Comparison of ENCODE assay signal across 9 cellular contexts in the genomic region with DNA sequence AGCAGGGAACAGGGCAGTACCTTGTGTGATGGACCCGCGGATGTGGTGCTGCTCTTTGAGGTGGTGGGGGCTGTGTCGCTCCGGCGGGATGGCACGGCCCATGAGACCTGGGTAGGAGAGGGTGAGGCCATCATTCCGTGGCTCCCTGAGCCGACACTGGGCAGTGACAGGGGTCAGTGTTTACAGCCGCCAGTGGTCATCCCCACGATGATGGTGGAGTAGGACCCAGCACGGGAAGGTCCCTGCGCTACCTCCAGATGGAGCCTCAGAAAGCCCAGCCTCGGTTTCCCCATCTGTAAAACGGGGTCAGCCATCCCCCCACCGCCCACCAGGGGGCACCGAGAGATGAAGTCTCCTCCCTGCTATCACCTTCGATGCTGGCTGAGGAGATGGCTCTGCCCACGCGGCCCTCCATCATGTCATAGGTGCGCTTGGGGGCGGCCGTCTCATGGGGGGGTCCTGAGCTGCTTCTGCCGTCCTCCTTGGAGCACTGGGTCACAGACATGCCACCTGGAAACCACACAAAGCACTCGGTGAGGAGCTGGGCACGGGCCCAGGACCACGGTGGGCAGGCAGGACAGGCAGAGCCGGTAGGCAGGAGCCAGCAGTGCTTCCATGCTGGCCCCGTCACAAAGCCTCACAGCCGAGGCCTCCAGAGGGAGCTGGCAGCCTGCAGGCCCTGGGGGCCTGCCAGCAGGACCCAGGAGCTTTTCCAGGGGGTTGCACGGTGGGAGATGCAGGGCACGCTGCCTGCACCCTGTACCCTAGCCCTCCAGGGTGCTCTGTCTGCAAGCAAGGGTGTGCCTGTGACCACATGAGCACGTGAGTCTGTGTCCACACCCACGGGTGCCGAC. TPM values are rescaled to one million over a fixed set of nuclear protein-coding genes. Genes with fewer than 3 reads are reported as not detected.
DNase-seq lines count a peak whose midpoint lies in the region; ATAC-seq, FAIRE-seq and TF ChIP-seq lines count a peak whose summit lies in the region.
"Had no signal": no experiment of that assay in that cellular context is flagged by ENCODE, and none has a peak within 500 bp of the region (broad histone marks: within the 10 kb centered on the region; RNA-seq: fewer than 3 reads in every experiment).

No MANE protein-coding gene starts in this region.

- TF ChIP-seq EP300 in Ishikawa (IDR thresholded peaks at IDR 0.05; ENCODE audit: borderline replicate concordance), result no peak

- no peak overlapping the region for H3K4me3 ChIP-seq in AG04450 (ENCODE audit: low read depth, low read length)

- no peaks in the 10 kb centered on the region for H3K4me1 Mint-ChIP-seq in mesothelial cell of epicardium

- peak; percentile 56 for TF ChIP-seq CTCF in AG04450 (IDR thresholded peaks at IDR 0.05; ENCODE audit: low read depth, low read length)
- peak; percentile 69 for TF ChIP-seq CTCF in mesothelial cell of epicardium (IDR thresholded peaks at IDR 0.05; ENCODE audit: unreplicated experiment)

- no peak for ATAC-seq in HG02798 (IDR thresholded peaks at IDR 0.05; ENCODE audit: poor library complexity, unreplicated experiment)

- FAIRE-seq in RCC 7860 (lab: Jason Lieb, UNC), result no peak

- no peaks in the 10 kb centered on the region for H3K9me3 Mint-ChIP-seq in mesothelial cell of epicardium

- TF ChIP-seq RAD21 in Ishikawa (IDR thresholded peaks at IDR 0.05; ENCODE audit: low read depth), result peak; percentile 57

- no peaks in the 10 kb centered on the region for H3K27me3 Mint-ChIP-seq in mesothelial cell of epicardium (ENCODE audit: low read depth)

- CTCF ChIA-PET in AG04450 (lab: Charles Lee), result interaction anchor here (0.7 to 1.0 kb wide), 2 partner anchors 417 to 423 kb away, joined by 3 to 4 read pairs; no protein-coding TSS in a partner anchor

- no peak for DNase-seq in AG04450 (ENCODE audit: low read depth, low spot score)
- DNase-seq in activated naive CD4-positive, alpha-beta T cell treated with anti-CD3 and anti-CD28 coated beads, Interleukin-2, amount 50 U/mL, for 16 hours, result peak; percentile 39
- DNase-seq in mesothelial cell of epicardium (ENCODE audit: low spot score in 2 of 2, unreplicated experiment in 2 of 2), result no peak
- DNase-seq in H4 (ENCODE audit: low spot score), result no peak
- no peak for DNase-seq in SW 1271 (lab: John Stamatoyannopoulos, UW)
- no peak for DNase-seq in RCC 7860 (ENCODE audit: low spot score)
- DNase-seq: SIG-M5 had no signal

- H3K27ac ChIP-seq in AG04450 (ENCODE audit: low read depth, low read length), result no peak overlapping the region

- no peaks in the 10 kb centered on the region for H3K27me3 ChIP-seq in AG04450 (ENCODE audit: control insufficient read depth, insufficient read depth, low read length)

- H3K9me3 ChIP-seq in AG04450 (ENCODE audit: control insufficient read depth, insufficient read depth, low read length), result no peaks in the 10 kb centered on the region; the same call in 1 of the 2 replicates

- peaks cover 34% of the 10 kb centered on the region for H3K36me3 Mint-ChIP-seq in mesothelial cell of epicardium

- POLR2A ChIA-PET in AG04450 (lab: Yijun Ruan, JAX), result no interaction called here

- no peak overlapping the region for H3K4me3 Mint-ChIP-seq in mesothelial cell of epicardium

- H3K27ac Mint-ChIP-seq in mesothelial cell of epicardium, result no peak overlapping the region

TF ChIP-seq in Ishikawa, 13 proteins besides CTCF, POLR2A, EP300 and RAD21:
- TF ChIP-seq, protein P1, sequence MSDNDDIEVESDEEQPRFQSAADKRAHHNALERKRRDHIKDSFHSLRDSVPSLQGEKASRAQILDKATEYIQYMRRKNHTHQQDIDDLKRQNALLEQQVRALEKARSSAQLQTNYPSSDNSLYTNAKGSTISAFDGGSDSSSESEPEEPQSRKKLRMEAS (IDR thresholded peaks at IDR 0.05), result no peak
- no peak for TF ChIP-seq CEBPB (IDR thresholded peaks at IDR 0.05)
- TF ChIP-seq EGR1 (IDR thresholded peaks at IDR 0.05), result no peak
- TF ChIP-seq FOXM1 (IDR thresholded peaks at IDR 0.05; ENCODE audit: borderline replicate concordance, low read depth), result no peak
- no peak for TF ChIP-seq YY1 (IDR thresholded peaks at IDR 0.05; ENCODE audit: low read depth)
- TF ChIP-seq ZBTB7A (IDR thresholded peaks at IDR 0.05; ENCODE audit: low read depth), result no peak
- no peak for TF ChIP-seq TAF1 (IDR thresholded peaks at IDR 0.05; ENCODE audit: low read depth)
- TF ChIP-seq, protein P2, sequence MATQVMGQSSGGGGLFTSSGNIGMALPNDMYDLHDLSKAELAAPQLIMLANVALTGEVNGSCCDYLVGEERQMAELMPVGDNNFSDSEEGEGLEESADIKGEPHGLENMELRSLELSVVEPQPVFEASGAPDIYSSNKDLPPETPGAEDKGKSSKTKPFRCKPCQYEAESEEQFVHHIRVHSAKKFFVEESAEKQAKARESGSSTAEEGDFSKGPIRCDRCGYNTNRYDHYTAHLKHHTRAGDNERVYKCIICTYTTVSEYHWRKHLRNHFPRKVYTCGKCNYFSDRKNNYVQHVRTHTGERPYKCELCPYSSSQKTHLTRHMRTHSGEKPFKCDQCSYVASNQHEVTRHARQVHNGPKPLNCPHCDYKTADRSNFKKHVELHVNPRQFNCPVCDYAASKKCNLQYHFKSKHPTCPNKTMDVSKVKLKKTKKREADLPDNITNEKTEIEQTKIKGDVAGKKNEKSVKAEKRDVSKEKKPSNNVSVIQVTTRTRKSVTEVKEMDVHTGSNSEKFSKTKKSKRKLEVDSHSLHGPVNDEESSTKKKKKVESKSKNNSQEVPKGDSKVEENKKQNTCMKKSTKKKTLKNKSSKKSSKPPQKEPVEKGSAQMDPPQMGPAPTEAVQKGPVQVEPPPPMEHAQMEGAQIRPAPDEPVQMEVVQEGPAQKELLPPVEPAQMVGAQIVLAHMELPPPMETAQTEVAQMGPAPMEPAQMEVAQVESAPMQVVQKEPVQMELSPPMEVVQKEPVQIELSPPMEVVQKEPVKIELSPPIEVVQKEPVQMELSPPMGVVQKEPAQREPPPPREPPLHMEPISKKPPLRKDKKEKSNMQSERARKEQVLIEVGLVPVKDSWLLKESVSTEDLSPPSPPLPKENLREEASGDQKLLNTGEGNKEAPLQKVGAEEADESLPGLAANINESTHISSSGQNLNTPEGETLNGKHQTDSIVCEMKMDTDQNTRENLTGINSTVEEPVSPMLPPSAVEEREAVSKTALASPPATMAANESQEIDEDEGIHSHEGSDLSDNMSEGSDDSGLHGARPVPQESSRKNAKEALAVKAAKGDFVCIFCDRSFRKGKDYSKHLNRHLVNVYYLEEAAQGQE (IDR thresholded peaks at IDR 0.05; ENCODE audit: low read depth), result no peak
- no peak for TF ChIP-seq CREB1 (IDR thresholded peaks at IDR 0.05; ENCODE audit: low read depth)
- TF ChIP-seq, protein P3, sequence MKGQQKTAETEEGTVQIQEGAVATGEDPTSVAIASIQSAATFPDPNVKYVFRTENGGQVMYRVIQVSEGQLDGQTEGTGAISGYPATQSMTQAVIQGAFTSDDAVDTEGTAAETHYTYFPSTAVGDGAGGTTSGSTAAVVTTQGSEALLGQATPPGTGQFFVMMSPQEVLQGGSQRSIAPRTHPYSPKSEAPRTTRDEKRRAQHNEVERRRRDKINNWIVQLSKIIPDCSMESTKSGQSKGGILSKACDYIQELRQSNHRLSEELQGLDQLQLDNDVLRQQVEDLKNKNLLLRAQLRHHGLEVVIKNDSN (IDR thresholded peaks at IDR 0.05), result no peak
- TF ChIP-seq TEAD4 (IDR thresholded peaks at IDR 0.05), result no peak
- TF ChIP-seq NFIC (IDR thresholded peaks at IDR 0.05), result no peak
- no peak for TF ChIP-seq TCF12 (IDR thresholded peaks at IDR 0.05; ENCODE audit: low read depth)

RNA-seq across cellular contexts. Expression of a gene that starts 53.1 kb away (rescaled TPM):
- polyA plus RNA-seq in AG04450 (2011; rRNA removed), result not detected in 2 replicates
- not detected in 2 replicates for polyA minus RNA-seq in AG04450 (2011; rRNA and poly(A)+ RNA removed)
- total RNA-seq in mesothelial cell of epicardium, result 36.9 to 41.0 TPM (median 37.9 TPM) in 3 replicates
- not detected in 2 replicates for total RNA-seq in H4 (2014; rRNA removed; shearing (Covaris generic))

Comparison
In these comparisons a context has a peak if more than half of its experiments do, and no peak if none do; other contexts are left out.
1. RNA of a gene that starts 53.1 kb away (total RNA-seq): 36.9 to 41.0 TPM in mesothelial cell of epicardium; not detected in H4; every median in the first group is over 10 times any median in the second.